Comparison of ENCODE assay signal across 27 cellular contexts in genomic region chr2:7809640-7810039, GRCh38.
A peak's percentile ranks its signal among the peaks of the same experiment; 100 is the strongest.
DNase-seq lines count a peak whose midpoint lies in the region; ATAC-seq, FAIRE-seq and TF ChIP-seq lines count a peak whose summit lies in the region.
"Had no signal": no experiment of that assay in that cellular context is flagged by ENCODE, and none has a peak within 500 bp of the region (broad histone marks: within the 10 kb centered on the region; RNA-seq: fewer than 3 reads in every experiment).

No MANE protein-coding gene starts in this region.

- ATAC-seq in SK-N-SH treated with all-trans-retinoic acid at 6 μM for 48 hours: no peak
- ATAC-seq: GM23338, HCT116, Right ventricle myocardium inferior had no signal

- H3K27ac Mint-ChIP-seq in Calu3 (ENCODE audit: unreplicated experiment): peak overlapping the region; percentile 16
- H3K27ac Mint-ChIP-seq: B cell; CD4-positive, alpha-beta T cell; GM23338 had no signal

- no peaks in the 10 kb centered on the region for H3K27me3 Mint-ChIP-seq in Calu3 (ENCODE audit: unreplicated experiment)
- H3K27me3 Mint-ChIP-seq: B cell; CD4-positive, alpha-beta T cell had no signal

- DNase-seq in Calu3 (no peak), LNCaP clone FGC (ENCODE audit: low read depth) (peak; percentile 3), germinal center (ENCODE audit: low spot score) (peak; percentile 10), NCI-H2107 (lab: John Stamatoyannopoulos, UW) (no peak), HTR-8/SVneo (ENCODE audit: insufficient read length, low spot score) (no peak), GOT3 (lab: John Stamatoyannopoulos, UW) (no peak), T-helper 2 cell (no peak)
- DNase-seq: CD4-positive, alpha-beta T cell; COR-L47; DMS 273 treated with DMSO at 0.1 percent for 48 hours; DMS79 treated with DMSO at 0.1 percent for 48 hours; IMR-90; NCI-H1048; NCI-H1436; NCI-H187 treated with DMSO at 0.1 percent for 48 hours; NCI-H345; NCI-H524; NCI-H774; NK-92 treated with Interleukin-12 subunit alpha and Interleukin-12 subunit beta, amount 100 ng/mL, for 24 hours had no signal

- BruUV-seq in Calu3 (replicated peaks; lab: Mats Ljungman, UMichigan): no TSS peak

- peaks cover 38% of the 10 kb centered on the region for H3K4me1 Mint-ChIP-seq in Calu3 (ENCODE audit: low read depth, unreplicated experiment)
- H3K4me1 Mint-ChIP-seq: B cell, GM23338 had no signal

- intact Hi-C loops in Calu3 (cut with micrococcal nuclease; ENCODE audit: unreplicated experiment): no loop called here

- CTCF ChIA-PET in Calu3 (lab: Charles Lee): interaction anchor here (0.7 kb wide), 1 partner anchor 758 kb away, joined by 3 read pairs; no protein-coding TSS in a partner anchor

- H3K9me3 Mint-ChIP-seq in Calu3 (ENCODE audit: low read depth, unreplicated experiment): peaks cover 3% of the 10 kb centered on the region

- H3K36me3 Mint-ChIP-seq in Calu3 (ENCODE audit: insufficient read depth, unreplicated experiment): no peaks in the 10 kb centered on the region

- H3K4me3 ChIP-seq in LNCaP clone FGC (ENCODE audit: low read depth, low read length): no peak overlapping the region
- H3K4me3 ChIP-seq: GM23338 had no signal

- FAIRE-seq in HTR-8/SVneo (lab: Jason Lieb, UNC): no peak
- FAIRE-seq: A204.1, GM12892, GM18507 had no signal

- H3K4me3 Mint-ChIP-seq in Calu3 (ENCODE audit: low read depth, unreplicated experiment): no peak overlapping the region
- H3K4me3 Mint-ChIP-seq: B cell; CD4-positive, alpha-beta T cell; GM23338 had no signal

- TF ChIP-seq CTCF in Calu3 (IDR thresholded peaks at IDR 0.05; ENCODE audit: unreplicated experiment) (no peak), LNCaP clone FGC (IDR thresholded peaks at IDR 0.05; ENCODE audit: control insufficient read depth, extremely low read depth, insufficient read depth) (no peak)

TF ChIP-seq in SK-N-SH treated with all-trans-retinoic acid at 6 μM for 48 hours, 23 proteins besides CTCF, POLR2A, EP300 and RAD21:
- TF ChIP-seq ISL1 (CRISPR knock-in tag; IDR thresholded peaks at IDR 0.05) (no peak), ZNF70 (CRISPR knock-in tag; IDR thresholded peaks at IDR 0.05) (0 out of 2 replicates have a peak, but pooled peaks have one; percentile 50)

Comparison
In these comparisons a context has a peak if more than half of its experiments do, and no peak if none do; other contexts are left out.
1. DNase-seq: peak in LNCaP clone FGC (single experiment) and germinal center (single experiment); none in Calu3 (single experiment), NCI-H2107 (single experiment), HTR-8/SVneo (single experiment), GOT3 (single experiment) and T-helper 2 cell (0 of 5).